Comparison of ENCODE assay signal across 2 cellular contexts in the genomic region with DNA sequence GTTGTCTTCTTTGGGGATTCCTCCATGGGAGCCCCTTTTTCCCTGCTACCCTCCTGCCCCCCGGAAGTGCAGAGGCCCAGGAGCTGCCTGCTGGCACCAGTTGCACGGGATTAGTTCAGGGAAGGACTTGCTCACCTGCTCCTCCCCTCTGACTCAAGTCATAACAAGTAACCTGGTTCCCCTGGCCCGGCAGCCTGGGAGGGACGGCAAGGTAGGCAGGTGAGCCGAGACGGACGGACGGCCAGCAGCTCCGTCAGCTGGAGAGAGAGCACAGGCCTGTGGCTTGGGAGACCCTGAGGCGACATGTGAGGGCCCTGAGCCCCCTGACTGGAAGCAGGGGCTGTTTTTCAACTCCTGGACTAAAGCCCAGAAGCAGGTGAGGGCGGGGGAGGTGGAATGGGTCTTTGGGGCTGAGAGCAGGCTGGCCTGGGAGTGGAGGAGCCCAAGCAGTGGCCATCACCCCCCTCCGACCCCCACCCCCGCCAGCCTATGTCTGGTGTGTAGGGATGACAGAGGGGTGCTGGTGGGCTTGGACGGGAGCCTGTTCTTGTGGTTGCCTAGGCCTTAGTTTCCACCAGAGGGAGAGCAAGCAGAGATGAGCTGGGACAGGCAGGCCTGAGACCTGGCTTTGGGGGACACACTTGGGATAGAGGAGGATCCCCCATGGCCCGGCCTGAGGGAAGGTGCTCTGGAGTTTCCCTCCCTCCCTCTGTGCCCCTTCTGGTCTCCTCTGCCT.
A peak's percentile ranks its signal among the peaks of the same experiment; 100 is the strongest.
TF ChIP-seq lines count a peak whose summit lies in the region.

A gene with protein sequence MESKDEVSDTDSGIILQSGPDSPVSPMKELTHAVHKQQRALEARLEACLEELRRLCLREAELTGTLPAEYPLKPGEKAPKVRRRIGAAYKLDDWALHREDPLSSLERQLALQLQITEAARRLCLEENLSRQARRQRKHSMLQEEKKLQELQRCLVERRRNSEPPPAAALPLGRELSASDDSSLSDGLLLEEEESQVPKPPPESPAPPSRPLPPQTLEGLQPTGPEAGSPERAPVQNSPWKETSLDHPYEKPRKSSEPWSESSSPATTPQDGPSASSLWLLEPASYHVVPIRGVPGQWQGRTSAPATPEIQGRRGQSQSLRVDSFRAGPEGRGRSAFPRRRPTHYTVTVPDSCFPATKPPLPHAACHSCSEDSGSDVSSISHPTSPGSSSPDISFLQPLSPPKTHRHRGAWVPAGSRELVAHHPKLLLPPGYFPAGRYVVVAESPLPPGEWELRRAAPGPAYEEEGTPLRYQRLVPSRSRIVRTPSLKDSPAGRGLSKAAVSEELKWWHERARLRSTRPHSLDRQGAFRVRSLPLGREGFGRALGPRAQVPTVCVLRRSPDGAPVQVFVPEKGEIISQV (plus strand): TSS at position 189 of the 736 bp plus-strand sequence. CDS start 3,501 bp downstream, outside the sequence.

TF ChIP-seq in Ishikawa, 13 proteins besides CTCF, POLR2A, EP300 and RAD21:
- TF ChIP-seq, protein P1, sequence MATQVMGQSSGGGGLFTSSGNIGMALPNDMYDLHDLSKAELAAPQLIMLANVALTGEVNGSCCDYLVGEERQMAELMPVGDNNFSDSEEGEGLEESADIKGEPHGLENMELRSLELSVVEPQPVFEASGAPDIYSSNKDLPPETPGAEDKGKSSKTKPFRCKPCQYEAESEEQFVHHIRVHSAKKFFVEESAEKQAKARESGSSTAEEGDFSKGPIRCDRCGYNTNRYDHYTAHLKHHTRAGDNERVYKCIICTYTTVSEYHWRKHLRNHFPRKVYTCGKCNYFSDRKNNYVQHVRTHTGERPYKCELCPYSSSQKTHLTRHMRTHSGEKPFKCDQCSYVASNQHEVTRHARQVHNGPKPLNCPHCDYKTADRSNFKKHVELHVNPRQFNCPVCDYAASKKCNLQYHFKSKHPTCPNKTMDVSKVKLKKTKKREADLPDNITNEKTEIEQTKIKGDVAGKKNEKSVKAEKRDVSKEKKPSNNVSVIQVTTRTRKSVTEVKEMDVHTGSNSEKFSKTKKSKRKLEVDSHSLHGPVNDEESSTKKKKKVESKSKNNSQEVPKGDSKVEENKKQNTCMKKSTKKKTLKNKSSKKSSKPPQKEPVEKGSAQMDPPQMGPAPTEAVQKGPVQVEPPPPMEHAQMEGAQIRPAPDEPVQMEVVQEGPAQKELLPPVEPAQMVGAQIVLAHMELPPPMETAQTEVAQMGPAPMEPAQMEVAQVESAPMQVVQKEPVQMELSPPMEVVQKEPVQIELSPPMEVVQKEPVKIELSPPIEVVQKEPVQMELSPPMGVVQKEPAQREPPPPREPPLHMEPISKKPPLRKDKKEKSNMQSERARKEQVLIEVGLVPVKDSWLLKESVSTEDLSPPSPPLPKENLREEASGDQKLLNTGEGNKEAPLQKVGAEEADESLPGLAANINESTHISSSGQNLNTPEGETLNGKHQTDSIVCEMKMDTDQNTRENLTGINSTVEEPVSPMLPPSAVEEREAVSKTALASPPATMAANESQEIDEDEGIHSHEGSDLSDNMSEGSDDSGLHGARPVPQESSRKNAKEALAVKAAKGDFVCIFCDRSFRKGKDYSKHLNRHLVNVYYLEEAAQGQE (IDR thresholded peaks at IDR 0.05; ENCODE audit: low read depth) = no peak
- peak; percentile 12; the same call in 1 of the 2 replicates for TF ChIP-seq ZBTB7A (IDR thresholded peaks at IDR 0.05; ENCODE audit: low read depth)

TF ChIP-seq in H1, 55 proteins besides CTCF, POLR2A, EP300 and RAD21 (continued from another document):
- TF ChIP-seq JUN (IDR thresholded peaks at IDR 0.05; ENCODE audit: low read depth, low read length) = no peak
- TF ChIP-seq, protein P2, sequence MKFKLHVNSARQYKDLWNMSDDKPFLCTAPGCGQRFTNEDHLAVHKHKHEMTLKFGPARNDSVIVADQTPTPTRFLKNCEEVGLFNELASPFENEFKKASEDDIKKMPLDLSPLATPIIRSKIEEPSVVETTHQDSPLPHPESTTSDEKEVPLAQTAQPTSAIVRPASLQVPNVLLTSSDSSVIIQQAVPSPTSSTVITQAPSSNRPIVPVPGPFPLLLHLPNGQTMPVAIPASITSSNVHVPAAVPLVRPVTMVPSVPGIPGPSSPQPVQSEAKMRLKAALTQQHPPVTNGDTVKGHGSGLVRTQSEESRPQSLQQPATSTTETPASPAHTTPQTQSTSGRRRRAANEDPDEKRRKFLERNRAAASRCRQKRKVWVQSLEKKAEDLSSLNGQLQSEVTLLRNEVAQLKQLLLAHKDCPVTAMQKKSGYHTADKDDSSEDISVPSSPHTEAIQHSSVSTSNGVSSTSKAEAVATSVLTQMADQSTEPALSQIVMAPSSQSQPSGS (IDR thresholded peaks at IDR 0.05; ENCODE audit: low read length) = no peak
- TF ChIP-seq RXRA (IDR thresholded peaks at IDR 0.05; ENCODE audit: insufficient read depth, low read depth, low read length) = no peak
- no peak for TF ChIP-seq NRF1 (IDR thresholded peaks at IDR 0.05; ENCODE audit: low read depth, low read length)
- no peak for TF ChIP-seq CREB1 (IDR thresholded peaks at IDR 0.05)
- TF ChIP-seq YY1 (IDR thresholded peaks at IDR 0.05; ENCODE audit: low read depth, low read length) = no peak
- TF ChIP-seq TBP (IDR thresholded peaks at IDR 0.05; ENCODE audit: low read depth, low read length) = no peak
- TF ChIP-seq BACH1 (IDR thresholded peaks at IDR 0.05; ENCODE audit: low read length) = no peak
- no peak for TF ChIP-seq TCF12 (IDR thresholded peaks at IDR 0.05; ENCODE audit: low read depth, low read length)
- TF ChIP-seq, protein P3, sequence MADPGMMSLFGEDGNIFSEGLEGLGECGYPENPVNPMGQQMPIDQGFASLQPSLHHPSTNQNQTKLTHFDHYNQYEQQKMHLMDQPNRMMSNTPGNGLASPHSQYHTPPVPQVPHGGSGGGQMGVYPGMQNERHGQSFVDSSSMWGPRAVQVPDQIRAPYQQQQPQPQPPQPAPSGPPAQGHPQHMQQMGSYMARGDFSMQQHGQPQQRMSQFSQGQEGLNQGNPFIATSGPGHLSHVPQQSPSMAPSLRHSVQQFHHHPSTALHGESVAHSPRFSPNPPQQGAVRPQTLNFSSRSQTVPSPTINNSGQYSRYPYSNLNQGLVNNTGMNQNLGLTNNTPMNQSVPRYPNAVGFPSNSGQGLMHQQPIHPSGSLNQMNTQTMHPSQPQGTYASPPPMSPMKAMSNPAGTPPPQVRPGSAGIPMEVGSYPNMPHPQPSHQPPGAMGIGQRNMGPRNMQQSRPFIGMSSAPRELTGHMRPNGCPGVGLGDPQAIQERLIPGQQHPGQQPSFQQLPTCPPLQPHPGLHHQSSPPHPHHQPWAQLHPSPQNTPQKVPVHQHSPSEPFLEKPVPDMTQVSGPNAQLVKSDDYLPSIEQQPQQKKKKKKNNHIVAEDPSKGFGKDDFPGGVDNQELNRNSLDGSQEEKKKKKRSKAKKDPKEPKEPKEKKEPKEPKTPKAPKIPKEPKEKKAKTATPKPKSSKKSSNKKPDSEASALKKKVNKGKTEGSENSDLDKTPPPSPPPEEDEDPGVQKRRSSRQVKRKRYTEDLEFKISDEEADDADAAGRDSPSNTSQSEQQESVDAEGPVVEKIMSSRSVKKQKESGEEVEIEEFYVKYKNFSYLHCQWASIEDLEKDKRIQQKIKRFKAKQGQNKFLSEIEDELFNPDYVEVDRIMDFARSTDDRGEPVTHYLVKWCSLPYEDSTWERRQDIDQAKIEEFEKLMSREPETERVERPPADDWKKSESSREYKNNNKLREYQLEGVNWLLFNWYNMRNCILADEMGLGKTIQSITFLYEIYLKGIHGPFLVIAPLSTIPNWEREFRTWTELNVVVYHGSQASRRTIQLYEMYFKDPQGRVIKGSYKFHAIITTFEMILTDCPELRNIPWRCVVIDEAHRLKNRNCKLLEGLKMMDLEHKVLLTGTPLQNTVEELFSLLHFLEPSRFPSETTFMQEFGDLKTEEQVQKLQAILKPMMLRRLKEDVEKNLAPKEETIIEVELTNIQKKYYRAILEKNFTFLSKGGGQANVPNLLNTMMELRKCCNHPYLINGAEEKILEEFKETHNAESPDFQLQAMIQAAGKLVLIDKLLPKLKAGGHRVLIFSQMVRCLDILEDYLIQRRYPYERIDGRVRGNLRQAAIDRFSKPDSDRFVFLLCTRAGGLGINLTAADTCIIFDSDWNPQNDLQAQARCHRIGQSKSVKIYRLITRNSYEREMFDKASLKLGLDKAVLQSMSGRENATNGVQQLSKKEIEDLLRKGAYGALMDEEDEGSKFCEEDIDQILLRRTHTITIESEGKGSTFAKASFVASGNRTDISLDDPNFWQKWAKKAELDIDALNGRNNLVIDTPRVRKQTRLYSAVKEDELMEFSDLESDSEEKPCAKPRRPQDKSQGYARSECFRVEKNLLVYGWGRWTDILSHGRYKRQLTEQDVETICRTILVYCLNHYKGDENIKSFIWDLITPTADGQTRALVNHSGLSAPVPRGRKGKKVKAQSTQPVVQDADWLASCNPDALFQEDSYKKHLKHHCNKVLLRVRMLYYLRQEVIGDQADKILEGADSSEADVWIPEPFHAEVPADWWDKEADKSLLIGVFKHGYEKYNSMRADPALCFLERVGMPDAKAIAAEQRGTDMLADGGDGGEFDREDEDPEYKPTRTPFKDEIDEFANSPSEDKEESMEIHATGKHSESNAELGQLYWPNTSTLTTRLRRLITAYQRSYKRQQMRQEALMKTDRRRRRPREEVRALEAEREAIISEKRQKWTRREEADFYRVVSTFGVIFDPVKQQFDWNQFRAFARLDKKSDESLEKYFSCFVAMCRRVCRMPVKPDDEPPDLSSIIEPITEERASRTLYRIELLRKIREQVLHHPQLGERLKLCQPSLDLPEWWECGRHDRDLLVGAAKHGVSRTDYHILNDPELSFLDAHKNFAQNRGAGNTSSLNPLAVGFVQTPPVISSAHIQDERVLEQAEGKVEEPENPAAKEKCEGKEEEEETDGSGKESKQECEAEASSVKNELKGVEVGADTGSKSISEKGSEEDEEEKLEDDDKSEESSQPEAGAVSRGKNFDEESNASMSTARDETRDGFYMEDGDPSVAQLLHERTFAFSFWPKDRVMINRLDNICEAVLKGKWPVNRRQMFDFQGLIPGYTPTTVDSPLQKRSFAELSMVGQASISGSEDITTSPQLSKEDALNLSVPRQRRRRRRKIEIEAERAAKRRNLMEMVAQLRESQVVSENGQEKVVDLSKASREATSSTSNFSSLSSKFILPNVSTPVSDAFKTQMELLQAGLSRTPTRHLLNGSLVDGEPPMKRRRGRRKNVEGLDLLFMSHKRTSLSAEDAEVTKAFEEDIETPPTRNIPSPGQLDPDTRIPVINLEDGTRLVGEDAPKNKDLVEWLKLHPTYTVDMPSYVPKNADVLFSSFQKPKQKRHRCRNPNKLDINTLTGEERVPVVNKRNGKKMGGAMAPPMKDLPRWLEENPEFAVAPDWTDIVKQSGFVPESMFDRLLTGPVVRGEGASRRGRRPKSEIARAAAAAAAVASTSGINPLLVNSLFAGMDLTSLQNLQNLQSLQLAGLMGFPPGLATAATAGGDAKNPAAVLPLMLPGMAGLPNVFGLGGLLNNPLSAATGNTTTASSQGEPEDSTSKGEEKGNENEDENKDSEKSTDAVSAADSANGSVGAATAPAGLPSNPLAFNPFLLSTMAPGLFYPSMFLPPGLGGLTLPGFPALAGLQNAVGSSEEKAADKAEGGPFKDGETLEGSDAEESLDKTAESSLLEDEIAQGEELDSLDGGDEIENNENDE (IDR thresholded peaks at IDR 0.05; ENCODE audit: insufficient replicate concordance, low read length) = no peak
- TF ChIP-seq RNF2 (IDR thresholded peaks at IDR 0.05; ENCODE audit: borderline replicate concordance, low read depth, low read length, missing control alignments, poor library complexity, severe bottlenecking) = no peak
- TF ChIP-seq FOSL1 (IDR thresholded peaks at IDR 0.05; ENCODE audit: insufficient read depth, low read depth, low read length) = no peak
- TF ChIP-seq PHF8 (conservative IDR thresholded peaks at IDR 0.05; ENCODE audit: low read depth, low read length) = no peak
- no peak for TF ChIP-seq SAP30 (IDR thresholded peaks at IDR 0.05; ENCODE audit: insufficient read depth, insufficient replicate concordance, low read length)
